ENCODE assay signal across 1 cellular context in the genomic region with DNA sequence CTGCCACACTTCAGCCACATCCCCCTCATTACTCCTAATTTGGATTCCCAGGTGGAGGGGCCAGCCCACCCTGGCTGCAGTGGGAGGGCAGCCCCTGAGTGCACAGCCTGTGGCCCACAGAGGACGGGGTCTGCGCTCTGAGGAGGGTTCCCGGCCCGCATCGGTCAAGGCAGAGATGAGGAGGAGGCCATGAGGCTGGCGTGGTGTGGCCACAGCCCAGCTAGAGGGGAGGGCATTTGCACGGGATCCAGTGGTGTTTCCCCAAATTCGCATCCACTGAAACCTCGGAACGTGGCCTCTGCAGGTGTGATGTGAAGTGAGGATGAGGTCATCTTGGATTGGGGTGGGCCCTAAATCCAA.
A peak's percentile ranks its signal among the peaks of the same experiment; 100 is the strongest.
TF ChIP-seq lines count a peak whose summit lies in the region.

No MANE protein-coding gene starts in this region.

TF ChIP-seq in K562, 482 proteins besides CTCF, POLR2A, EP300 and RAD21 (continued from another document):
- TF ChIP-seq, protein P1, sequence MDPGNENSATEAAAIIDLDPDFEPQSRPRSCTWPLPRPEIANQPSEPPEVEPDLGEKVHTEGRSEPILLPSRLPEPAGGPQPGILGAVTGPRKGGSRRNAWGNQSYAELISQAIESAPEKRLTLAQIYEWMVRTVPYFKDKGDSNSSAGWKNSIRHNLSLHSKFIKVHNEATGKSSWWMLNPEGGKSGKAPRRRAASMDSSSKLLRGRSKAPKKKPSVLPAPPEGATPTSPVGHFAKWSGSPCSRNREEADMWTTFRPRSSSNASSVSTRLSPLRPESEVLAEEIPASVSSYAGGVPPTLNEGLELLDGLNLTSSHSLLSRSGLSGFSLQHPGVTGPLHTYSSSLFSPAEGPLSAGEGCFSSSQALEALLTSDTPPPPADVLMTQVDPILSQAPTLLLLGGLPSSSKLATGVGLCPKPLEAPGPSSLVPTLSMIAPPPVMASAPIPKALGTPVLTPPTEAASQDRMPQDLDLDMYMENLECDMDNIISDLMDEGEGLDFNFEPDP (CRISPR knock-in tag; IDR thresholded peaks at IDR 0.05) = no peak
- TF ChIP-seq ATF3 (IDR thresholded peaks at IDR 0.05) (peak; percentile 35; the same call in 1 of the 2 replicates), ATF3 (CRISPR knock-in tag; conservative IDR thresholded peaks at IDR 0.05) (no peak), GTF3C2 (IDR thresholded peaks at IDR 0.05; ENCODE audit: borderline replicate concordance, extremely low read depth, insufficient read length) (no peak)
TF ChIP-seq in K562: peak in this region for 1.
